ENCODE assay signal across 7 cellular contexts in genomic region chr10:63666836-63667383, GRCh38.
DNase-seq lines count a peak whose midpoint lies in the region; ATAC-seq, FAIRE-seq and TF ChIP-seq lines count a peak whose summit lies in the region.

No MANE protein-coding gene starts in this region.

- H3K9ac ChIP-seq in GM12878 (ENCODE audit: control insufficient read depth, insufficient read depth, low read length): no peak overlapping the region

- no peaks in the 10 kb centered on the region for H3K27me3 ChIP-seq in GM12878 (replicated peaks in 1 of 2; ENCODE audit: control insufficient read depth in 2 of 2, insufficient read depth in 2 of 2, low read length in 1 of 2)

- TF ChIP-seq RAD21 in GM12878 (IDR thresholded peaks at IDR 0.05; ENCODE audit: insufficient read depth, low read depth, low read length): no peak

- H2AFZ ChIP-seq in GM12878 (ENCODE audit: control insufficient read depth, low read depth, low read length): no peak overlapping the region

- no peak overlapping the region for H3K4me2 ChIP-seq in GM12878 (ENCODE audit: control insufficient read depth, insufficient read depth)

- H3K9me3 ChIP-seq in GM12878 (replicated peaks; ENCODE audit: control insufficient read depth, insufficient read depth, low read length): no peaks in the 10 kb centered on the region

- no peak for TF ChIP-seq CTCF in GM12878 (IDR thresholded peaks at IDR 0.05 in 2 of 3, conservative IDR thresholded peaks at IDR 0.05 in 1 of 3; ENCODE audit: control insufficient read depth in 2 of 3, extremely low read depth in 1 of 3, insufficient read depth in 1 of 3, low read depth in 3 of 3, low read length in 3 of 3)

- in situ Hi-C loops in GM12878 (cut with MboI): no loop called here
- in situ Hi-C loops in G401 (cut with HindIII; ENCODE audit: low sequenced_read_pairs): no loop called here

- no peak overlapping the region for H3K4me3 ChIP-seq in GM12878

- SMC1A ChIA-PET in GM12878 (lab: Charles Lee; ENCODE audit: uncharacterized antibody, unreplicated experiment): no interaction called here

- H4K20me1 ChIP-seq in GM12878 (ENCODE audit: control insufficient read depth, insufficient read depth): no peaks in the 10 kb centered on the region

- POLR2A ChIA-PET in GM12878 (lab: Charles Lee): no interaction called here

- no peak overlapping the region for H3K27ac ChIP-seq in GM12878 (ENCODE audit: control insufficient read depth, insufficient read depth)

- no peak for FAIRE-seq in GM12878 (lab: Jason Lieb, UNC)

- RAD21 ChIA-PET in GM12878 (lab: Charles Lee; ENCODE audit: unreplicated experiment): no interaction called here

- DNase-seq in GM12878 (ENCODE audit: low read depth, low spot score) (peak; percentile 15), G401 (ENCODE audit: low spot score) (no peak), activated gamma-delta T cell (lab: John Stamatoyannopoulos, UW) (no peak)
- DNase-seq in stimulated activated naive CD8-positive, alpha-beta T cell treated with anti-CD3 and anti-CD28 coated beads, Interleukin-15, Interleukin-2, amounts not matched to agents 100 U/mL and 50 U/mL, for 24 hours: no peak
- DNase-seq in activated CD4-positive, alpha-beta T cell treated with anti-CD3 and anti-CD28 coated beads, Interleukin-2, amount 50 U/mL, for 4 hours: no peak

- BruUV-seq in GM12878 (replicated peaks; lab: Mats Ljungman, UMichigan): no TSS peak

- H3K36me3 ChIP-seq in GM12878 (ENCODE audit: control insufficient read depth in 2 of 2, insufficient read depth in 2 of 2, low read length in 1 of 2): no peaks in the 10 kb centered on the region

- intact Hi-C loops in GM12878 (cut with micrococcal nuclease; ENCODE audit: unreplicated experiment): no loop called here

- CTCF ChIA-PET in GM12878 (lab: Yijun Ruan, JAX): interaction anchor here (1.5 kb wide), 1 partner anchor 53 kb away, joined by 5 read pairs; no protein-coding TSS in a partner anchor

- TF ChIP-seq EP300 in GM12878 (IDR thresholded peaks at IDR 0.05; ENCODE audit: borderline replicate concordance in 1 of 2, control insufficient read depth in 1 of 2, low read depth in 2 of 2, low read length in 2 of 2): no peak

- H3K4me1 ChIP-seq in GM12878 (ENCODE audit: control insufficient read depth, insufficient read depth, low read length): peaks cover 7% of the 10 kb centered on the region

- no peak for TF ChIP-seq POLR2A in GM12878 (IDR thresholded peaks at IDR 0.05; ENCODE audit: low read depth, low read length)

- ATAC-seq in GM19025 (IDR thresholded peaks at IDR 0.05; ENCODE audit: low read depth, unreplicated experiment) (peak; percentile 55), HG03060 (IDR thresholded peaks at IDR 0.05; ENCODE audit: low read depth, unreplicated experiment) (peak; percentile 67), GM12878 (peak; percentile 80)
- ATAC-seq in stimulated activated naive CD8-positive, alpha-beta T cell treated with anti-CD3 and anti-CD28 coated beads, Interleukin-15, Interleukin-2, amounts not matched to agents 100 U/mL and 50 U/mL, for 24 hours: peak; percentile 52

- H3K79me2 ChIP-seq in GM12878 (ENCODE audit: control insufficient read depth, insufficient read depth, low read length): no peaks in the 10 kb centered on the region

- 21% methylated on average over 4 of the region's 4 CpGs for WGBS in GM12878 (ENCODE audit: insufficient coverage, insufficient replicate concordance, low lambda C conversion rate, missing lambda C conversion rate)

TF ChIP-seq in GM12878, 131 proteins besides CTCF, POLR2A, EP300 and RAD21 (continues in another document):
- TF ChIP-seq NFIC (IDR thresholded peaks at IDR 0.05; ENCODE audit: low read depth, low read length): peak; percentile 93
- peak; percentile 64; the same call in 1 of the 2 replicates for TF ChIP-seq IRF4 (IDR thresholded peaks at IDR 0.05; ENCODE audit: low read depth, low read length)
- TF ChIP-seq ESRRA (IDR thresholded peaks at IDR 0.05; ENCODE audit: low read length): no peak
- no peak for TF ChIP-seq SREBF2 (IDR thresholded peaks at IDR 0.05; ENCODE audit: low read length)
- TF ChIP-seq FOXM1 (IDR thresholded peaks at IDR 0.05; ENCODE audit: low read depth, low read length): peak; percentile 85; the same call in 1 of the 2 replicates
- TF ChIP-seq ATF2 (IDR thresholded peaks at IDR 0.05; ENCODE audit: low read length): peak; percentile 86
- TF ChIP-seq ZBTB11 (CRISPR knock-in tag; IDR thresholded peaks at IDR 0.05): no peak
- no peak for TF ChIP-seq WRNIP1 (IDR thresholded peaks at IDR 0.05; ENCODE audit: borderline replicate concordance, low read depth, low read length)
- peak in 1 of 2 experiments; percentile 46; a peak in 1 of 4 replicates for TF ChIP-seq ETV6 (conservative IDR thresholded peaks at IDR 0.05 in 1 of 2, IDR thresholded peaks at IDR 0.05 in 1 of 2; ENCODE audit: borderline replicate concordance in 1 of 2, low read depth in 1 of 2)
- TF ChIP-seq HCFC1 (IDR thresholded peaks at IDR 0.05; ENCODE audit: low read length): no peak
- TF ChIP-seq TBL1XR1 (IDR thresholded peaks at IDR 0.05; ENCODE audit: low read depth, low read length): no peak
- TF ChIP-seq BCLAF1 (IDR thresholded peaks at IDR 0.05): no peak
- TF ChIP-seq CBFB (IDR thresholded peaks at IDR 0.05; ENCODE audit: low read depth): peak; percentile 55; the same call in 1 of the 2 replicates
- TF ChIP-seq ZBED1 (IDR thresholded peaks at IDR 0.05; ENCODE audit: borderline replicate concordance): peak; percentile 64; the same call in 1 of the 2 replicates
- no peak for TF ChIP-seq CBX3 (IDR thresholded peaks at IDR 0.05; ENCODE audit: borderline replicate concordance, low read depth)
- TF ChIP-seq RUNX3 (IDR thresholded peaks at IDR 0.05; ENCODE audit: low read length): peak; percentile 95
- TF ChIP-seq POU2F2 (IDR thresholded peaks at IDR 0.05; ENCODE audit: borderline replicate concordance, low read depth, low read length): 0 out of 3 replicates have a peak, but pooled peaks have one; percentile 41
